Comparison of ENCODE assay signal across 17 cellular contexts in the genomic region with DNA sequence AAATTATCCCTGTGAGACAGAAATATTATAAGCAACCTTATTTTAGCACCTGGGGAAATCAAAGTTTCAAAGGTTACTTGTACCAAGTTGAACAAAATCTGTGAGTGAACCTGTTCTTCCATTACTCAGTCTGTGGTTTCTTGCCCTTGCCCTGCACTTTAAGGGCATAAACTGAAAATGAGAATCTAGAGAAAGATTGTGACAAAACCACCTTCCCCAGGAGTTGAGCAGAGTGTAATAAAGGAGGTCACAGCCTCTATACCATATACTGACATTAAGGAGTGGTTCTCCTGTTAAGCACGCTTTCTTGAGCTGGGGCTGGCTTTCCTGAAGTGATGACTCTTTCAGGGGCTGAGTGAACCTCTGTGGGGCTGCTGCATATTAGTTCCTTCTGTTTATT.
A peak's percentile ranks its signal among the peaks of the same experiment; 100 is the strongest.
DNase-seq lines count a peak whose midpoint lies in the region; ATAC-seq lines count a peak whose summit lies in the region.
"Had no signal": no experiment of that assay in that cellular context is flagged by ENCODE, and none has a peak within 500 bp of the region (broad histone marks: within the 10 kb centered on the region; RNA-seq: fewer than 3 reads in every experiment).

No MANE protein-coding gene starts in this region.

- no peak overlapping the region for H3K4me3 Mint-ChIP-seq in stimulated activated effector memory CD8-positive, alpha-beta T cell treated with anti-CD3 and anti-CD28 coated beads, Interleukin-12 subunit alpha, Interleukin-12 subunit beta, amount 100 ng/mL, for 72 hours
- H3K4me3 Mint-ChIP-seq: activated CD4-positive, alpha-beta T cell treated with anti-CD3 and anti-CD28 coated beads, Interleukin-2, amount 10 ng/mL, durations not matched to agents 7 days and 5 days; activated naive CD8-positive, alpha-beta T cell treated with anti-CD3 and anti-CD28 coated beads, Interleukin-2, amount 10 ng/mL, durations not matched to agents 7 days and 5 days; mesothelial cell of epicardium; nephron had no signal

- no peak overlapping the region for H3K27ac Mint-ChIP-seq in stimulated activated effector memory CD8-positive, alpha-beta T cell treated with anti-CD3 and anti-CD28 coated beads, Interleukin-12 subunit alpha, Interleukin-12 subunit beta, amount 100 ng/mL, for 72 hours
- H3K27ac Mint-ChIP-seq: activated CD4-positive, alpha-beta T cell treated with anti-CD3 and anti-CD28 coated beads, Interleukin-2, amount 10 ng/mL, durations not matched to agents 7 days and 5 days; activated naive CD8-positive, alpha-beta T cell treated with anti-CD3 and anti-CD28 coated beads, Interleukin-2, amount 10 ng/mL, durations not matched to agents 7 days and 5 days; mesothelial cell of epicardium had no signal

- H3K4me1 Mint-ChIP-seq in stimulated activated effector memory CD8-positive, alpha-beta T cell treated with anti-CD3 and anti-CD28 coated beads, Interleukin-12 subunit alpha, Interleukin-12 subunit beta, amount 100 ng/mL, for 72 hours, result peaks cover 6% of the 10 kb centered on the region
- H3K4me1 Mint-ChIP-seq: activated CD4-positive, alpha-beta T cell treated with anti-CD3 and anti-CD28 coated beads, Interleukin-2, amount 10 ng/mL, durations not matched to agents 7 days and 5 days; activated naive CD8-positive, alpha-beta T cell treated with anti-CD3 and anti-CD28 coated beads, Interleukin-2, amount 10 ng/mL, durations not matched to agents 7 days and 5 days; mesothelial cell of epicardium had no signal

- no peaks in the 10 kb centered on the region for H3K36me3 Mint-ChIP-seq in stimulated activated effector memory CD8-positive, alpha-beta T cell treated with anti-CD3 and anti-CD28 coated beads, Interleukin-12 subunit alpha, Interleukin-12 subunit beta, amount 100 ng/mL, for 72 hours
- H3K36me3 Mint-ChIP-seq: activated naive CD8-positive, alpha-beta T cell treated with anti-CD3 and anti-CD28 coated beads, Interleukin-2, amount 10 ng/mL, durations not matched to agents 7 days and 5 days; mesothelial cell of epicardium had no signal

- no peaks in the 10 kb centered on the region for H3K9me3 Mint-ChIP-seq in stimulated activated effector memory CD8-positive, alpha-beta T cell treated with anti-CD3 and anti-CD28 coated beads, Interleukin-12 subunit alpha, Interleukin-12 subunit beta, amount 100 ng/mL, for 72 hours
- H3K9me3 Mint-ChIP-seq: activated CD4-positive, alpha-beta T cell treated with anti-CD3 and anti-CD28 coated beads, Interleukin-2, amount 10 ng/mL, durations not matched to agents 7 days and 5 days; activated naive CD8-positive, alpha-beta T cell treated with anti-CD3 and anti-CD28 coated beads, Interleukin-2, amount 10 ng/mL, durations not matched to agents 7 days and 5 days; nephron had no signal

- no peak for DNase-seq in stimulated activated effector memory CD8-positive, alpha-beta T cell treated with anti-CD3 and anti-CD28 coated beads, Interleukin-12 subunit alpha, Interleukin-12 subunit beta, amount 100 ng/mL, for 72 hours (ENCODE audit: low spot score in 2 of 2)
- DNase-seq in cortex of kidney (lab: John Stamatoyannopoulos, UW) (no peak), NCI-H1436 treated with DMSO at 0.1 percent for 48 hours (lab: John Stamatoyannopoulos, UW) (no peak), NCI-H2171 (lab: John Stamatoyannopoulos, UW) (no peak)
- DNase-seq: activated CD4-positive, alpha-beta T cell treated with anti-CD3 and anti-CD28 coated beads, Interleukin-2, amount 10 ng/mL, durations not matched to agents 7 days and 5 days; activated naive CD8-positive, alpha-beta T cell treated with anti-CD3 and anti-CD28 coated beads, Interleukin-2, amount 10 ng/mL, durations not matched to agents 7 days and 5 days; Calu3; erythroblast; left colon; MG63; NCI-H187 had no signal

- ATAC-seq in GM18520 (IDR thresholded peaks at IDR 0.05; ENCODE audit: unreplicated experiment), result peak; percentile 66
- peak; percentile 86 for ATAC-seq in GM19463 (IDR thresholded peaks at IDR 0.05; ENCODE audit: unreplicated experiment)
- peak; percentile 82 for ATAC-seq in HG03196 (IDR thresholded peaks at IDR 0.05; ENCODE audit: unreplicated experiment)
- ATAC-seq in stimulated activated effector memory CD8-positive, alpha-beta T cell treated with anti-CD3 and anti-CD28 coated beads, Interleukin-12 subunit alpha, Interleukin-12 subunit beta, amount 100 ng/mL, for 72 hours, result peak; percentile 85
- ATAC-seq: gastroesophageal sphincter, left colon had no signal
